ENCODE assay signal across 30 cellular contexts in the genomic region with DNA sequence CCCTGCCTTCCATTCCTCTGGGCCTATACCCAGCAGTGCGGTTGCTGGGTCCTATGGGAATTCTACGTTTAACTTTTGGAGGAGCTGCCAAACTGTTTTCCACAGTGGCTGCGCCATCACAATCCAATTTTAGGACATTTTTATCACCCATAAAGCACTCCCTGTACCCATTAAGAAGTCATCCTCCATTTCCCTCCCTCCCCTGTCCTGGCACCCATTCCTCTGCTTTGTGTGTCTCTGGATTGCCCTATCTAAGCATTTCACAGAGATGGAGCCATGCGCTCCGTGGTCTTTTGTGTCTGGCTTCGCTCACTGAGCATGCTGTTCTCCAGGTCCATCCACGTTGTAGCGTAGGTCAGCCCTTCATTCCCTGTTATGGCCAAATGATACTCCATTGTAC. TPM values are rescaled to one million over a fixed set of nuclear protein-coding genes. Genes with fewer than 3 reads are reported as not detected.
DNase-seq lines count a peak whose midpoint lies in the region; ATAC-seq and TF ChIP-seq lines count a peak whose summit lies in the region.
"Had no signal": no experiment of that assay in that cellular context is flagged by ENCODE, and none has a peak within 500 bp of the region (broad histone marks: within the 10 kb centered on the region; RNA-seq: fewer than 3 reads in every experiment).

No MANE protein-coding gene starts in this region.

- peak overlapping the region in 1 of 2 donors; percentile 51 for H3K27ac ChIP-seq in prostate gland
- H3K27ac ChIP-seq in testis: no peak overlapping the region
- H3K27ac ChIP-seq: 22Rv1, BLaER1 had no signal

- H3K27me3 ChIP-seq in prostate gland (replicated peaks; ENCODE audit: insufficient read depth) (no peaks in the 10 kb centered on the region), testis (no peaks in the 10 kb centered on the region)
- H3K27me3 ChIP-seq: BE2C had no signal

- intact Hi-C loops in prostate gland (cut with DNase I) (no loop called here), testis (cut with DNase I; ENCODE audit: low total_unique reads) (no loop called here)

- no peaks in the 10 kb centered on the region for H3K36me3 Mint-ChIP-seq in activated T-cell treated with anti-CD3 and anti-CD28 coated beads, Interleukin-2, amount 50 U/mL, for 24 hours (ENCODE audit: low read depth)
- no peaks in the 10 kb centered on the region for H3K36me3 Mint-ChIP-seq in activated T-cell treated with anti-CD3 and anti-CD28 coated beads, Interleukin-2, amount 50 U/mL, for 4 hours (ENCODE audit: insufficient read depth)
- H3K36me3 Mint-ChIP-seq in memory B cell: no peaks in the 10 kb centered on the region
- H3K36me3 Mint-ChIP-seq: CD4-positive, alpha-beta memory T cell; CD4-positive, CD25-positive, alpha-beta regulatory T cell had no signal

- H3K4me1 ChIP-seq in prostate gland (replicated peaks) (no peaks in the 10 kb centered on the region), testis (no peaks in the 10 kb centered on the region)
- H3K4me1 ChIP-seq: BE2C had no signal

- no peaks in the 10 kb centered on the region for H3K9me3 Mint-ChIP-seq in activated T-cell treated with anti-CD3 and anti-CD28 coated beads, Interleukin-2, amount 50 U/mL, for 24 hours
- H3K9me3 Mint-ChIP-seq in activated T-cell treated with anti-CD3 and anti-CD28 coated beads, Interleukin-2, amount 50 U/mL, for 4 hours: no peaks in the 10 kb centered on the region
- no peaks in the 10 kb centered on the region for H3K9me3 Mint-ChIP-seq in memory B cell
- H3K9me3 Mint-ChIP-seq: CD4-positive, CD25-positive, alpha-beta regulatory T cell; CD8-positive, alpha-beta memory T cell had no signal

- H3K9me3 ChIP-seq in prostate gland: no peaks in the 10 kb centered on the region
- no peaks in the 10 kb centered on the region for H3K9me3 ChIP-seq in testis
- H3K9me3 ChIP-seq: BE2C had no signal

- no peak overlapping the region for H3K4me3 ChIP-seq in prostate gland
- no peak overlapping the region for H3K4me3 ChIP-seq in testis
- H3K4me3 ChIP-seq: BLaER1, GM12878 had no signal

- H3K27ac Mint-ChIP-seq in activated T-cell treated with anti-CD3 and anti-CD28 coated beads, Interleukin-2, amount 50 U/mL, for 24 hours: no peak overlapping the region
- peak overlapping the region; percentile 35 for H3K27ac Mint-ChIP-seq in memory B cell

- no peak overlapping the region for H3K4me3 Mint-ChIP-seq in activated T-cell treated with anti-CD3 and anti-CD28 coated beads, Interleukin-2, amount 50 U/mL, for 24 hours
- H3K4me3 Mint-ChIP-seq in activated T-cell treated with anti-CD3 and anti-CD28 coated beads, Interleukin-2, amount 50 U/mL, for 4 hours: no peak overlapping the region
- no peak overlapping the region for H3K4me3 Mint-ChIP-seq in memory B cell
- H3K4me3 Mint-ChIP-seq: CD14-positive monocyte; CD4-positive, alpha-beta memory T cell; CD4-positive, CD25-positive, alpha-beta regulatory T cell; CD8-positive, alpha-beta memory T cell had no signal

- DNase-seq in activated T-cell treated with anti-CD3 and anti-CD28 coated beads, Interleukin-2, amount 50 U/mL, for 24 hours: peak; percentile 17
- DNase-seq in activated T-cell treated with anti-CD3 and anti-CD28 coated beads, Interleukin-2, amount 50 U/mL, for 4 hours: no peak
- DNase-seq in memory B cell (ENCODE audit: low spot score in 2 of 2): no peak
- peak; percentile 19 for DNase-seq in prostate gland (ENCODE audit: low spot score)
- peak; percentile 52 for DNase-seq in testis
- no peak for DNase-seq in HUDEP-2 (lab: John Stamatoyannopoulos, UW; ENCODE audit: unreplicated experiment in 76 of 76)
- DNase-seq in nucleus accumbens (lab: John Stamatoyannopoulos, UW): no peak
- DNase-seq: ACHN; BE2C; C1 segment of cervical spinal cord; CD4-positive, alpha-beta memory T cell; CD4-positive, CD25-positive, alpha-beta regulatory T cell; CD8-positive, alpha-beta memory T cell; COR-L47; DMS 273 treated with DMSO at 0.1 percent for 48 hours; DMS153; DMS53; DMS79; DND-41; EL; GDM1 had no signal

- WGBS in prostate gland: 26% methylated on average over 8 of the region's 8 CpGs
- 68 to 79% methylated on average over 7 to 8 of the region's 8 CpGs for WGBS in testis, 2 donors

- TF ChIP-seq POLR2A in prostate gland (IDR thresholded peaks at IDR 0.05): no peak
- TF ChIP-seq POLR2A in testis (IDR thresholded peaks at IDR 0.05): no peak

- no peaks in the 10 kb centered on the region for H3K36me3 ChIP-seq in prostate gland
- H3K36me3 ChIP-seq in testis (ENCODE audit: low read depth, missing control alignments): no peaks in the 10 kb centered on the region
- H3K36me3 ChIP-seq: BE2C, BLaER1 had no signal

- no peak for TF ChIP-seq CTCF in prostate gland (IDR thresholded peaks at IDR 0.05)
- no peak for TF ChIP-seq CTCF in testis (IDR thresholded peaks at IDR 0.05)

- H3K27me3 Mint-ChIP-seq in activated T-cell treated with anti-CD3 and anti-CD28 coated beads, Interleukin-2, amount 50 U/mL, for 24 hours: peaks cover 17% of the 10 kb centered on the region
- no peaks in the 10 kb centered on the region for H3K27me3 Mint-ChIP-seq in activated T-cell treated with anti-CD3 and anti-CD28 coated beads, Interleukin-2, amount 50 U/mL, for 4 hours (ENCODE audit: low read depth)
- H3K27me3 Mint-ChIP-seq in memory B cell: no peaks in the 10 kb centered on the region
- H3K27me3 Mint-ChIP-seq: CD4-positive, alpha-beta memory T cell; CD4-positive, CD25-positive, alpha-beta regulatory T cell had no signal

- H3K4me1 Mint-ChIP-seq in activated T-cell treated with anti-CD3 and anti-CD28 coated beads, Interleukin-2, amount 50 U/mL, for 24 hours (ENCODE audit: low read depth): no peaks in the 10 kb centered on the region
- peaks cover 5% of the 10 kb centered on the region for H3K4me1 Mint-ChIP-seq in activated T-cell treated with anti-CD3 and anti-CD28 coated beads, Interleukin-2, amount 50 U/mL, for 4 hours (ENCODE audit: low read depth)
- no peaks in the 10 kb centered on the region for H3K4me1 Mint-ChIP-seq in memory B cell

- no peak for ATAC-seq in activated T-cell treated with anti-CD3 and anti-CD28 coated beads, Interleukin-2, amount 50 U/mL, for 4 hours
- ATAC-seq in memory B cell (ENCODE audit: low read depth) (no peak), GM21619 (IDR thresholded peaks at IDR 0.05; ENCODE audit: unreplicated experiment) (no peak)
- ATAC-seq: GM12878 had no signal

RNA-seq across cellular contexts. Expression of gene OPN1LW, which starts 1.7 kb away (rescaled TPM):
- not detected for total RNA-seq in activated T-cell treated with anti-CD3 and anti-CD28 coated beads, Interleukin-2, amount 50 U/mL, for 4 hours
- not detected for total RNA-seq in prostate gland
- under 1 TPM in 1 of 2 donors, not detected in 1; 0.31 TPM for total RNA-seq in testis
- polyA plus RNA-seq in testis (ENCODE audit: insufficient read depth, low read depth, low replicate concordance): not detected
- total RNA-seq: A673; CD4-positive, alpha-beta memory T cell; CD4-positive, CD25-positive, alpha-beta regulatory T cell; CD8-positive, alpha-beta memory T cell; Daoy; G401; GM12878 had no signal
- polyA plus RNA-seq: AG04450; CD14-positive monocyte; CD4-positive, alpha-beta memory T cell; CD4-positive, CD25-positive, alpha-beta regulatory T cell; CD8-positive, alpha-beta memory T cell; GM12878 had no signal

RNA-seq across cellular contexts. Expression of gene OPN1MW, which starts 40.0 kb away (rescaled TPM):
- total RNA-seq in activated T-cell treated with anti-CD3 and anti-CD28 coated beads, Interleukin-2, amount 50 U/mL, for 4 hours: not detected
- not detected for total RNA-seq in prostate gland
- total RNA-seq in testis: not detected
- polyA plus RNA-seq in testis (ENCODE audit: insufficient read depth, low read depth, low replicate concordance): not detected
- total RNA-seq: A673; CD4-positive, alpha-beta memory T cell; CD4-positive, CD25-positive, alpha-beta regulatory T cell; CD8-positive, alpha-beta memory T cell; Daoy; G401; GM12878 had no signal
- polyA plus RNA-seq: AG04450; CD14-positive monocyte; CD4-positive, alpha-beta memory T cell; CD4-positive, CD25-positive, alpha-beta regulatory T cell; CD8-positive, alpha-beta memory T cell; GM12878 had no signal

RNA-seq across cellular contexts. Expression of gene MECP2, which starts 44.9 kb away (rescaled TPM):
- 10 to 100 TPM; 42.6 to 46.7 (median 45.7) TPM for total RNA-seq in activated T-cell treated with anti-CD3 and anti-CD28 coated beads, Interleukin-2, amount 50 U/mL, for 4 hours
- 10 to 100 TPM; 54.4 to 85.2 TPM for total RNA-seq in prostate gland
- total RNA-seq in testis: 10 to 100 TPM; 85.4 to 86.4 TPM
- polyA plus RNA-seq in testis (ENCODE audit: insufficient read depth, low read depth, low replicate concordance): 25.0 TPM

Comparison
In these comparisons a context has a peak if more than half of its experiments do, and no peak if none do; other contexts are left out.
1. DNase-seq: peak in activated T-cell treated with anti-CD3 and anti-CD28 coated beads, Interleukin-2, amount 50 U/mL, for 24 hours (single experiment), prostate gland (single experiment) and testis (single experiment); none in activated T-cell treated with anti-CD3 and anti-CD28 coated beads, Interleukin-2, amount 50 U/mL, for 4 hours (single experiment), memory B cell (0 of 2), HUDEP-2 (0 of 76) and nucleus accumbens (0 of 56).